In genomic region chr5:139409116-139409515, GRCh38 we compare ENCODE assay signal across 5 cellular contexts. TPM values are rescaled to one million over a fixed set of nuclear protein-coding genes. Genes with fewer than 3 reads are reported as not detected.
"Had no signal": no experiment of that assay in that cellular context is flagged by ENCODE, and none has a peak within 500 bp of the region (broad histone marks: within the 10 kb centered on the region; RNA-seq: fewer than 3 reads in every experiment).

No MANE protein-coding gene starts in this region.

RNA-seq across cellular contexts. Expression of gene PROB1, which starts 14.2 kb away (rescaled TPM):
- total RNA-seq: H4 had no signal

RNA-seq across cellular contexts. Expression of gene MZB1, which starts 19.4 kb away (rescaled TPM):
- total RNA-seq: GM23248, H4, H7, HT1080 had no signal

RNA-seq across cellular contexts. Expression of gene SLC23A1, which starts 26.0 kb away (rescaled TPM):
- total RNA-seq: GM23248, H4, H7, HFFc6, HT1080 had no signal
